ENCODE assay signal across 9 cellular contexts in genomic region chr12:122523846-122524718, GRCh38. TPM values are rescaled to one million over a fixed set of nuclear protein-coding genes. Genes with fewer than 3 reads are reported as not detected.
A peak's percentile ranks its signal among the peaks of the same experiment; 100 is the strongest.
DNase-seq lines count a peak whose midpoint lies in the region; ATAC-seq and TF ChIP-seq lines count a peak whose summit lies in the region.
"Had no signal": no experiment of that assay in that cellular context is flagged by ENCODE, and none has a peak within 500 bp of the region (broad histone marks: within the 10 kb centered on the region; RNA-seq: fewer than 3 reads in every experiment).

No MANE protein-coding gene starts in this region.

- no peaks in the 10 kb centered on the region for H3K9me3 Mint-ChIP-seq in stimulated activated naive B cell treated with anti-CD40 and anti-IgM and Interleukin-4, amounts not matched to agents 10 μg/mL and 1 μg/mL and 100 μg/mL, for 72 hours

- TF ChIP-seq POLR2A in gastroesophageal sphincter (IDR thresholded peaks at IDR 0.05) = no peak

- no peaks in the 10 kb centered on the region for H3K9me3 ChIP-seq in SJCRH30 (replicated peaks)
- no peaks in the 10 kb centered on the region for H3K9me3 ChIP-seq in gastroesophageal sphincter

- peak; percentile 24 for DNase-seq in NCI-H510A treated with DMSO at 0.1 percent for 48 hours (lab: John Stamatoyannopoulos, UW)
- DNase-seq in NCI-H510A (lab: John Stamatoyannopoulos, UW) = no peak
- DNase-seq in SJCRH30 = no peak
- no peak for DNase-seq in stimulated activated naive B cell treated with anti-CD40 and anti-IgM and Interleukin-4, amounts not matched to agents 10 μg/mL and 1 μg/mL and 100 μg/mL, for 72 hours
- DNase-seq in SW480 (ENCODE audit: low spot score) = no peak
- DNase-seq in SHP77 (lab: John Stamatoyannopoulos, UW) = no peak
- no peak for DNase-seq in cerebellum (ENCODE audit: low spot score)
- DNase-seq: activated CD4-positive, CD25-positive, alpha-beta regulatory T cell treated with anti-CD3 and anti-CD28 coated beads, Interleukin-2, amount 50 U/mL, for 72 hours had no signal

- H3K27me3 Mint-ChIP-seq in stimulated activated naive B cell treated with anti-CD40 and anti-IgM and Interleukin-4, amounts not matched to agents 10 μg/mL and 1 μg/mL and 100 μg/mL, for 72 hours = no peaks in the 10 kb centered on the region

- peak overlapping the region in 1 of 2 donors; percentile 64 for H3K4me3 Mint-ChIP-seq in stimulated activated naive B cell treated with anti-CD40 and anti-IgM and Interleukin-4, amounts not matched to agents 10 μg/mL and 1 μg/mL and 100 μg/mL, for 72 hours

- TF ChIP-seq CTCF in gastroesophageal sphincter (IDR thresholded peaks at IDR 0.05) = no peak

- H3K4me1 ChIP-seq in SJCRH30 = no peaks in the 10 kb centered on the region
- peaks cover 24 to 73% (median 37%) of the 10 kb centered on the region in 3 donors for H3K4me1 ChIP-seq in gastroesophageal sphincter

- WGBS in gastroesophageal sphincter (ENCODE audit: low coverage in 1 of 2), 2 donors = 5 to 10% methylated on average over 8 of the region's 8 CpGs

- peaks cover 18 to 37% of the 10 kb centered on the region in 2 donors for H3K36me3 Mint-ChIP-seq in stimulated activated naive B cell treated with anti-CD40 and anti-IgM and Interleukin-4, amounts not matched to agents 10 μg/mL and 1 μg/mL and 100 μg/mL, for 72 hours

- H3K36me3 ChIP-seq in SJCRH30 (peaks cover 64% of the 10 kb centered on the region), gastroesophageal sphincter (peaks cover 27 to 33% of the 10 kb centered on the region in 2 donors)

- H3K27me3 ChIP-seq in SJCRH30 (no peaks in the 10 kb centered on the region), gastroesophageal sphincter (no peaks in the 10 kb centered on the region)

- no peak for ATAC-seq in gastroesophageal sphincter
- ATAC-seq in stimulated activated naive B cell treated with anti-CD40 and anti-IgM and Interleukin-4, amounts not matched to agents 10 μg/mL and 1 μg/mL and 100 μg/mL, for 72 hours (replicated peaks) = no peak

- H3K27ac Mint-ChIP-seq in stimulated activated naive B cell treated with anti-CD40 and anti-IgM and Interleukin-4, amounts not matched to agents 10 μg/mL and 1 μg/mL and 100 μg/mL, for 72 hours = peak overlapping the region; percentile 65

- H3K4me3 ChIP-seq in SJCRH30 = peak overlapping the region; percentile 88
- H3K4me3 ChIP-seq in gastroesophageal sphincter = peak overlapping the region; percentile 37 to 70

- H3K4me1 Mint-ChIP-seq in stimulated activated naive B cell treated with anti-CD40 and anti-IgM and Interleukin-4, amounts not matched to agents 10 μg/mL and 1 μg/mL and 100 μg/mL, for 72 hours = peaks cover 15 to 25% of the 10 kb centered on the region in 2 donors

- no peak overlapping the region for H3K27ac ChIP-seq in SJCRH30
- H3K27ac ChIP-seq in gastroesophageal sphincter = peak overlapping the region in 3 of 4 donors; percentile 11 to 67 (median 66)

- TF ChIP-seq EP300 in gastroesophageal sphincter (IDR thresholded peaks at IDR 0.05) = no peak

RNA-seq across cellular contexts. Expression of gene RSRC2, which starts 2.7 kb away (rescaled TPM):
- 66.3 and 88.0 TPM in 2 replicates for total RNA-seq in SJCRH30 (2014; rRNA removed; shearing (Covaris generic))
- total RNA-seq in gastroesophageal sphincter = 100 to 1,000 TPM in 1 of 4 donors, 10 to 100 TPM in 3; 37.4 to 102 (median 72.0) TPM
- total RNA-seq in cerebellum = 82.8 TPM

RNA-seq across cellular contexts. Expression of gene KNTC1, which starts 3.0 kb away (rescaled TPM):
- total RNA-seq in SJCRH30 (2014; rRNA removed; shearing (Covaris generic)) = 63.3 and 75.4 TPM in 2 replicates
- total RNA-seq in gastroesophageal sphincter (10 to 100 TPM in 2 of 4 donors, 1 to 10 TPM in 2; 3.5 to 15.9 (median 10.4) TPM), cerebellum (60.8 TPM)

RNA-seq across cellular contexts. Expression of gene ZCCHC8, which starts 23.4 kb away (rescaled TPM):
- total RNA-seq in SJCRH30 (2014; rRNA removed; shearing (Covaris generic)) = 20.3 and 25.2 TPM in 2 replicates
- total RNA-seq in gastroesophageal sphincter = 10 to 100 TPM; 14.1 to 26.0 (median 20.2) TPM
- 37.6 TPM for total RNA-seq in cerebellum
